24 cellular contexts compared by ENCODE assay signal in genomic region chr1:213055767-213056166, GRCh38.
"Had no signal": no experiment of that assay in that cellular context is flagged by ENCODE, and none has a peak within 500 bp of the region (broad histone marks: within the 10 kb centered on the region; RNA-seq: fewer than 3 reads in every experiment).

No MANE protein-coding gene starts in this region.

- H3K27me3 ChIP-seq: breast epithelium, esophagus squamous epithelium had no signal

- ATAC-seq: activated CD8-positive, alpha-beta memory T cell treated with anti-CD3 and anti-CD28 coated beads, Interleukin-2, amount 10 ng/mL, durations not matched to agents 7 days and 5 days; activated CD8-positive, alpha-beta T cell treated with anti-CD3 and anti-CD28 coated beads, Interleukin-2, amount 10 ng/mL, durations not matched to agents 7 days and 5 days; activated naive CD8-positive, alpha-beta T cell treated with anti-CD3 and anti-CD28 coated beads, Interleukin-2, amount 50 U/mL, for 24 hours; mucosa of descending colon; natural killer cell treated with Interleukin-12 subunit alpha and Interleukin-12 subunit beta and Interleukin-15 and Interleukin-18, amount 100 ng/mL, for 72 hours; right cardiac atrium; stimulated activated naive CD8-positive, alpha-beta T cell treated with anti-CD3 and anti-CD28 coated beads, Interleukin-15, Interleukin-2, amounts not matched to agents 100 U/mL and 50 U/mL, for 24 hours; WTC11 had no signal

- H3K4me3 ChIP-seq: breast epithelium, esophagus squamous epithelium, left ventricle myocardium inferior, lung, mucosa of descending colon, skin epidermis, thoracic aorta had no signal

- H3K27ac ChIP-seq: breast epithelium, esophagus squamous epithelium, left ventricle myocardium inferior, skin epidermis, thoracic aorta had no signal

- DNase-seq: activated CD4-positive, alpha-beta T cell treated with anti-CD3 and anti-CD28 coated beads, Interleukin-2, amount 50 U/mL, for 1 hour; activated CD8-positive, alpha-beta memory T cell treated with anti-CD3 and anti-CD28 coated beads, Interleukin-2, amount 10 ng/mL, durations not matched to agents 7 days and 5 days; activated CD8-positive, alpha-beta T cell treated with anti-CD3 and anti-CD28 coated beads, Interleukin-2, amount 10 ng/mL, durations not matched to agents 7 days and 5 days; activated naive CD8-positive, alpha-beta T cell treated with anti-CD3 and anti-CD28 coated beads, Interleukin-2, amount 50 U/mL, for 24 hours; activated T-cell treated with anti-CD3 and anti-CD28 coated beads, Interleukin-2, amount 50 U/mL, for 48 hours; central memory CD4-positive, alpha-beta T cell; endodermal cell; esophagus squamous epithelium; glutamatergic neuron; islet precursor cell; left ventricle myocardium inferior; mucosa of descending colon; right cardiac atrium; stimulated activated CD4-positive, alpha-beta T cell treated with anti-CD3 and anti-CD28 coated beads, Interleukin-12 subunit alpha, Interleukin-12 subunit beta, amount 100 ng/mL, for 4 hours; stimulated activated CD4-positive, alpha-beta T cell treated with anti-CD3 and anti-CD28 coated beads, Interleukin-4, amount 100 ng/mL, for 1 hour; stimulated activated naive CD8-positive, alpha-beta T cell treated with anti-CD3 and anti-CD28 coated beads, Interleukin-15, Interleukin-2, amounts not matched to agents 100 U/mL and 50 U/mL, for 24 hours; T-helper 2 cell; trophoblast cell had no signal
